In the genomic region with DNA sequence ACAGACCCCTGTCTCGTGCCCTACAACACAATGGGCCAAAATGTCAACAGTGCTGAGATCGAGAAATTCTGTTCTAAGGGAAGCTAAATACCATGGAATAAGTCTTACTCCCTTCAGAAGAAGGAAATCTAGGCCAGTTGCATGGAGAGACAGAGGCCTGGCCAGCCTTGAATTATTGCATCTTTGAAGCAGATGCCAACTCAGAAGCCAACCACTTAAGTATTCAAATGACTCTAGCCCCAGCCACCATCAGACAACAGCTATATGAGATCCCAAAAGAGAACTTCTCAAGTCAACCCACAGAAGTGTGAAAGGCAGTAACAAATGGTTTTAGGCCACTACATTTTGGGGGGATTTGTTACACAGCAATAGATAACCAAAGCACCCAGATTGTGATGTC, we compare ENCODE assay signal across 7 cellular contexts.
"Had no signal": no experiment of that assay in that cellular context is flagged by ENCODE, and none has a peak within 500 bp of the region (broad histone marks: within the 10 kb centered on the region; RNA-seq: fewer than 3 reads in every experiment).

No MANE protein-coding gene starts in this region.

- H3K9ac ChIP-seq: GM23248 had no signal

- H3K4me3 Mint-ChIP-seq: H9 had no signal

- H3K9me3 Mint-ChIP-seq: H9 had no signal

- H2AFZ ChIP-seq: GM23248 had no signal

- H3K4me3 ChIP-seq: GM23248 had no signal

- H3K27ac ChIP-seq: GM23248 had no signal

- DNase-seq: GM23248, GOT3, H9, HCEC 1CT, IMR-90 had no signal

- FAIRE-seq: H54, HTR-8/SVneo had no signal
